Comparison of ENCODE assay signal across 10 cellular contexts in the genomic region with DNA sequence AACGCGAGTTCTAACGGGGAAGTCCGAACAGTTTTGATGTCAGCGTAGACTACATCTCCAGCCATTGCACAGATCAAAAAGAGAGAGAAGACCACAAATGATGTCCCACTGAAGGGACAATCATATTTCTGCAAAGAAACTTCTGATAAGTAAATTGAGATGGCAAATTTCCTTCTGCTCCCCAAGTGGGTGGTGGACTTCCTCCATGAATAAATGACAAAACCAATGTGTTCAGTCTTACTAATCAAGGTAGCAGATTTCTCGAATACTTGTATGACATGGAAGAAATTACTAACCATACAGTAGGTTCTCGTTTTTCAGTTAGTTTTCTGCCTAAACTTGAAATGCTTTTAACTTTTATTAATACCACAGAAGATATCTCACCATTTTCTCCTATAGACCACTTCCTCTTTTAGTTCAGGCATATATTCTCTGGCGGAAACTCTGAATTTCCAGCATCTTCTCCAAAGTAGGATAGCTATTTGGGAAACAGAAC. TPM values are rescaled to one million over a fixed set of nuclear protein-coding genes. Genes with fewer than 3 reads are reported as not detected.
DNase-seq lines count a peak whose midpoint lies in the region; ATAC-seq, FAIRE-seq and TF ChIP-seq lines count a peak whose summit lies in the region.
"Had no signal": no experiment of that assay in that cellular context is flagged by ENCODE, and none has a peak within 500 bp of the region (broad histone marks: within the 10 kb centered on the region; RNA-seq: fewer than 3 reads in every experiment).

A gene (minus strand): TSS at position 132 of the 496 bp plus-strand sequence.

- no peaks in the 10 kb centered on the region for H3K9me2 ChIP-seq in PC-9 (ENCODE audit: insufficient read depth)

- H3K4me1 Mint-ChIP-seq in naive B cell = peaks cover 29 to 77% (median 48%) of the 10 kb centered on the region in 3 donors
- no peaks in the 10 kb centered on the region for H3K4me1 Mint-ChIP-seq in nephron progenitor cell

- peak; percentile 53 for ATAC-seq in HG02759 (IDR thresholded peaks at IDR 0.05; ENCODE audit: unreplicated experiment)
- ATAC-seq in naive B cell (ENCODE audit: low read depth in 2 of 2) = peak; percentile 23 to 40

- CTCF ChIA-PET in PC-9 (lab: Charles Lee) = no interaction called here

- peak within 1 kb of the TSS; percentile 31; the same call in 1 of the 2 replicates for H2AFZ ChIP-seq in PC-9

- H3K9me3 Mint-ChIP-seq in naive B cell (peaks cover 0 to 2% (median 0%) of the 10 kb centered on the region in 7 donors), nephron progenitor cell (no peaks in the 10 kb centered on the region)

- POLR2A ChIA-PET in PC-9 (lab: Charles Lee; ENCODE audit: unreplicated experiment) = no interaction called here

- H3K9me3 ChIP-seq in PC-9 (ENCODE audit: insufficient read depth, low read depth) = no peaks in the 10 kb centered on the region

- H3K36me3 Mint-ChIP-seq in naive B cell (no peaks in the 10 kb centered on the region), nephron progenitor cell (ENCODE audit: low read depth) (no peaks in the 10 kb centered on the region)

- H3K4me1 ChIP-seq in PC-9 (replicated peaks; ENCODE audit: insufficient read depth) = 0 out of 2 replicates have a peak, but pooled peaks cover 5% of the 10 kb centered on the region

- peak within 1 kb of the TSS; percentile 63 to 89 (median 76) for H3K4me3 Mint-ChIP-seq in naive B cell
- H3K4me3 Mint-ChIP-seq in nephron progenitor cell = no peak within 1 kb of the TSS

- H3K4me2 ChIP-seq in PC-9 = no peak within 1 kb of the TSS

- peak; percentile 97 for FAIRE-seq in GM18507 (lab: Jason Lieb, UNC)
- FAIRE-seq: bronchial epithelial cell had no signal

- H3K79me2 ChIP-seq in PC-9 (ENCODE audit: low read depth) = no peaks in the 10 kb centered on the region

- no peak for DNase-seq in GM18507 (ENCODE audit: extremely low spot score, insufficient read length, low read depth)
- DNase-seq in PC-9 = no peak
- DNase-seq in naive B cell = peak; percentile 35
- no peak for DNase-seq in NCI-H510A treated with DMSO at 0.1 percent for 48 hours (lab: John Stamatoyannopoulos, UW)
- no peak for DNase-seq in T1000 (lab: John Stamatoyannopoulos, UW)
- no peak for DNase-seq in nephron progenitor cell
- no peak for DNase-seq in HT-29 (ENCODE audit: low spot score)

- H3F3A ChIP-seq in PC-9 (ENCODE audit: insufficient read depth, low read depth) = no peaks in the 10 kb centered on the region

- H3K27me3 Mint-ChIP-seq in naive B cell (no peaks in the 10 kb centered on the region), nephron progenitor cell (ENCODE audit: low read depth, poor library complexity) (peaks cover 3% of the 10 kb centered on the region)

- no peak within 1 kb of the TSS for H3K4me3 ChIP-seq in PC-9

- no peak within 1 kb of the TSS for H3K27ac ChIP-seq in PC-9

- H3K36me3 ChIP-seq in PC-9 (ENCODE audit: low read depth) = no peaks in the 10 kb centered on the region

- no peak for TF ChIP-seq CTCF in PC-9 (conservative IDR thresholded peaks at IDR 0.05)
- TF ChIP-seq CTCF in nephron progenitor cell (IDR thresholded peaks at IDR 0.05) = no peak

- BruUV-seq in PC-9 (replicated peaks; lab: Mats Ljungman, UMichigan) = no TSS peak

- no peaks in the 10 kb centered on the region for H3K27me3 ChIP-seq in PC-9 (ENCODE audit: insufficient read depth, low read depth)

- peak within 1 kb of the TSS; percentile 52 to 95 (median 90) for H3K27ac Mint-ChIP-seq in naive B cell
- no peak within 1 kb of the TSS for H3K27ac Mint-ChIP-seq in nephron progenitor cell

- intact Hi-C loops in PC-9 (cut with micrococcal nuclease; ENCODE audit: unreplicated experiment) = no loop called here

- no peaks in the 10 kb centered on the region for H4K20me1 ChIP-seq in PC-9 (ENCODE audit: insufficient read depth)

RNA-seq across cellular contexts. Expression of the gene that starts here (rescaled TPM):
- total RNA-seq in PC-9 (2021) = not detected in 2 replicates
- 10 to 100 TPM in 4 of 6 donors, 1 to 10 TPM in 2; 8.9 to 34.0 (median 11.5) TPM for polyA plus RNA-seq in naive B cell (ENCODE audit: low read depth in 6 of 6)
- total RNA-seq in HT-29 (2014; rRNA removed; shearing (Covaris generic)) = not detected in 2 replicates
- total RNA-seq: bronchial epithelial cell, pulmonary artery endothelial cell had no signal
